1 cellular context compared by ENCODE assay signal in the genomic region with DNA sequence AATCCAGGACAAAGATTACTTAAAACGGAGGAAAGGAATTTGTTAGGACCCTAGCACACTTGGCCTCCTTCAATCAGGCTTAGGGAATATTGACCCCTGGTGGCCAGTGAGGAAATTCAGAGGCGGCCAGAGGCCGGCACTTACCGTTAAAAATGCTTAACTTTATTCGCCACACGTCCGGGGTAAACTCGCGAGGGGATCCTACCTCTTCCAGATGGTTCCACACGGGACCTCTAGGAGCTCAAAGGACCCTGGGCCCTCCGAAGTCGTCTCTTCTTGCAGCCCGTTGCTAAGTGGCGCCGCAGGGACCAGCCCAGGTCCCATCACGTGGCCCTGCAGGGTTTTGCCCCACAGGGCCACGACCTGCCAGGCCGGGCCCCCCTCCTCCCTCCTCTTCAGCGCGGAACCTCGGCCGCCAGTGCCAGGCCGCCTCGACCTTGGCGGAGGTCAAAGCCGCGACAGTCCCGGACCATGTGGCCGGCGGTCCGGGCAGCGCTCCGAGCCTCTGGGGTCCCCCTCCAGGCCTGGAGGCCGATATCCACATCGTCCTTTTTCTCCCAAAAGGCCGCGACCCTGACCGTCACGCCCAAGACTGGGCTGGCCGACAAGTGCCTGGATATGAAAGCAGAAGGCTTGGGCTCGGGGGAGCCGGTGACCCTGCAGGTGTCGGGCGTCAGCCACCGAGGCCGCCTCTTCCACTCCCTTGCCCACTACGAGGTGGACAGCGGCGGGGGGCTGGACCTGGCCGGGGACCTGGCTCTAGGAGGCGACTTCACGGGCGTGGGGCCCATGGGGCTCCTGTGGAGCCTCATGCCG.
A peak's percentile ranks its signal among the peaks of the same experiment; 100 is the strongest.
TF ChIP-seq lines count a peak whose summit lies in the region.

No MANE protein-coding gene starts in this region.

TF ChIP-seq in GM12878, 131 proteins besides CTCF, POLR2A, EP300 and RAD21 (continued from another document and continues in another):
- TF ChIP-seq, protein P1, sequence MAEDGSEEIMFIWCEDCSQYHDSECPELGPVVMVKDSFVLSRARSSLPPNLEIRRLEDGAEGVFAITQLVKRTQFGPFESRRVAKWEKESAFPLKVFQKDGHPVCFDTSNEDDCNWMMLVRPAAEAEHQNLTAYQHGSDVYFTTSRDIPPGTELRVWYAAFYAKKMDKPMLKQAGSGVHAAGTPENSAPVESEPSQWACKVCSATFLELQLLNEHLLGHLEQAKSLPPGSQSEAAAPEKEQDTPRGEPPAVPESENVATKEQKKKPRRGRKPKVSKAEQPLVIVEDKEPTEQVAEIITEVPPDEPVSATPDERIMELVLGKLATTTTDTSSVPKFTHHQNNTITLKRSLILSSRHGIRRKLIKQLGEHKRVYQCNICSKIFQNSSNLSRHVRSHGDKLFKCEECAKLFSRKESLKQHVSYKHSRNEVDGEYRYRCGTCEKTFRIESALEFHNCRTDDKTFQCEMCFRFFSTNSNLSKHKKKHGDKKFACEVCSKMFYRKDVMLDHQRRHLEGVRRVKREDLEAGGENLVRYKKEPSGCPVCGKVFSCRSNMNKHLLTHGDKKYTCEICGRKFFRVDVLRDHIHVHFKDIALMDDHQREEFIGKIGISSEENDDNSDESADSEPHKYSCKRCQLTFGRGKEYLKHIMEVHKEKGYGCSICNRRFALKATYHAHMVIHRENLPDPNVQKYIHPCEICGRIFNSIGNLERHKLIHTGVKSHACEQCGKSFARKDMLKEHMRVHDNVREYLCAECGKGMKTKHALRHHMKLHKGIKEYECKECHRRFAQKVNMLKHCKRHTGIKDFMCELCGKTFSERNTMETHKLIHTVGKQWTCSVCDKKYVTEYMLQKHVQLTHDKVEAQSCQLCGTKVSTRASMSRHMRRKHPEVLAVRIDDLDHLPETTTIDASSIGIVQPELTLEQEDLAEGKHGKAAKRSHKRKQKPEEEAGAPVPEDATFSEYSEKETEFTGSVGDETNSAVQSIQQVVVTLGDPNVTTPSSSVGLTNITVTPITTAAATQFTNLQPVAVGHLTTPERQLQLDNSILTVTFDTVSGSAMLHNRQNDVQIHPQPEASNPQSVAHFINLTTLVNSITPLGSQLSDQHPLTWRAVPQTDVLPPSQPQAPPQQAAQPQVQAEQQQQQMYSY (CRISPR knock-in tag; IDR thresholded peaks at IDR 0.05): no peak
- TF ChIP-seq, protein P2, sequence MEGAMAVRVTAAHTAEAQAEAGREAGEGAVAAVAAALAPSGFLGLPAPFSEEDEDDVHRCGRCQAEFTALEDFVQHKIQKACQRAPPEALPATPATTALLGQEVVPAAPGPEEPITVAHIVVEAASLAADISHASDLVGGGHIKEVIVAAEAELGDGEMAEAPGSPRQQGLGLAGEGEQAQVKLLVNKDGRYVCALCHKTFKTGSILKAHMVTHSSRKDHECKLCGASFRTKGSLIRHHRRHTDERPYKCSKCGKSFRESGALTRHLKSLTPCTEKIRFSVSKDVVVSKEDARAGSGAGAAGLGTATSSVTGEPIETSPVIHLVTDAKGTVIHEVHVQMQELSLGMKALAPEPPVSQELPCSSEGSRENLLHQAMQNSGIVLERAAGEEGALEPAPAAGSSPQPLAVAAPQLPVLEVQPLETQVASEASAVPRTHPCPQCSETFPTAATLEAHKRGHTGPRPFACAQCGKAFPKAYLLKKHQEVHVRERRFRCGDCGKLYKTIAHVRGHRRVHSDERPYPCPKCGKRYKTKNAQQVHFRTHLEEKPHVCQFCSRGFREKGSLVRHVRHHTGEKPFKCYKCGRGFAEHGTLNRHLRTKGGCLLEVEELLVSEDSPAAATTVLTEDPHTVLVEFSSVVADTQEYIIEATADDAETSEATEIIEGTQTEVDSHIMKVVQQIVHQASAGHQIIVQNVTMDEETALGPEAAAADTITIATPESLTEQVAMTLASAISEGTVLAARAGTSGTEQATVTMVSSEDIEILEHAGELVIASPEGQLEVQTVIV (IDR thresholded peaks at IDR 0.05; ENCODE audit: borderline replicate concordance, partially characterized antibody): no peak
- TF ChIP-seq RELA (IDR thresholded peaks at IDR 0.05; ENCODE audit: borderline replicate concordance, partially characterized antibody) (peak; percentile 12), RBBP5 (conservative IDR thresholded peaks at IDR 0.05) (no peak), BACH1 (IDR thresholded peaks at IDR 0.05; ENCODE audit: borderline replicate concordance) (peak; percentile 41; the same call in 1 of the 2 replicates), NR2C2 (IDR thresholded peaks at IDR 0.05; ENCODE audit: borderline replicate concordance, control insufficient read depth, insufficient read length, low read depth) (no peak), NFYA (IDR thresholded peaks at IDR 0.05; ENCODE audit: borderline replicate concordance, low read depth, low read length) (no peak), MYB (IDR thresholded peaks at IDR 0.05; ENCODE audit: borderline replicate concordance, low read depth, low read length) (no peak), MEF2A (IDR thresholded peaks at IDR 0.05; ENCODE audit: insufficient read depth, low read depth, low read length) (no peak), BCL11A (IDR thresholded peaks at IDR 0.05; ENCODE audit: low read depth, low read length) (no peak), STAT1 (conservative IDR thresholded peaks at IDR 0.05) (0 out of 2 replicates have a peak, but pooled peaks have one; percentile 14), NFXL1 (IDR thresholded peaks at IDR 0.05; ENCODE audit: borderline replicate concordance) (no peak), KLF5 (IDR thresholded peaks at IDR 0.05; ENCODE audit: partially characterized antibody) (no peak), HDAC2 (IDR thresholded peaks at IDR 0.05) (no peak), BRCA1 (IDR thresholded peaks at IDR 0.05; ENCODE audit: low read depth, low read length) (no peak), CBFB (IDR thresholded peaks at IDR 0.05; ENCODE audit: low read depth) (no peak), NFIC (IDR thresholded peaks at IDR 0.05; ENCODE audit: low read depth, low read length) (no peak), IKZF1 (conservative IDR thresholded peaks at IDR 0.05) (peak; percentile 39)
- TF ChIP-seq, protein P3, sequence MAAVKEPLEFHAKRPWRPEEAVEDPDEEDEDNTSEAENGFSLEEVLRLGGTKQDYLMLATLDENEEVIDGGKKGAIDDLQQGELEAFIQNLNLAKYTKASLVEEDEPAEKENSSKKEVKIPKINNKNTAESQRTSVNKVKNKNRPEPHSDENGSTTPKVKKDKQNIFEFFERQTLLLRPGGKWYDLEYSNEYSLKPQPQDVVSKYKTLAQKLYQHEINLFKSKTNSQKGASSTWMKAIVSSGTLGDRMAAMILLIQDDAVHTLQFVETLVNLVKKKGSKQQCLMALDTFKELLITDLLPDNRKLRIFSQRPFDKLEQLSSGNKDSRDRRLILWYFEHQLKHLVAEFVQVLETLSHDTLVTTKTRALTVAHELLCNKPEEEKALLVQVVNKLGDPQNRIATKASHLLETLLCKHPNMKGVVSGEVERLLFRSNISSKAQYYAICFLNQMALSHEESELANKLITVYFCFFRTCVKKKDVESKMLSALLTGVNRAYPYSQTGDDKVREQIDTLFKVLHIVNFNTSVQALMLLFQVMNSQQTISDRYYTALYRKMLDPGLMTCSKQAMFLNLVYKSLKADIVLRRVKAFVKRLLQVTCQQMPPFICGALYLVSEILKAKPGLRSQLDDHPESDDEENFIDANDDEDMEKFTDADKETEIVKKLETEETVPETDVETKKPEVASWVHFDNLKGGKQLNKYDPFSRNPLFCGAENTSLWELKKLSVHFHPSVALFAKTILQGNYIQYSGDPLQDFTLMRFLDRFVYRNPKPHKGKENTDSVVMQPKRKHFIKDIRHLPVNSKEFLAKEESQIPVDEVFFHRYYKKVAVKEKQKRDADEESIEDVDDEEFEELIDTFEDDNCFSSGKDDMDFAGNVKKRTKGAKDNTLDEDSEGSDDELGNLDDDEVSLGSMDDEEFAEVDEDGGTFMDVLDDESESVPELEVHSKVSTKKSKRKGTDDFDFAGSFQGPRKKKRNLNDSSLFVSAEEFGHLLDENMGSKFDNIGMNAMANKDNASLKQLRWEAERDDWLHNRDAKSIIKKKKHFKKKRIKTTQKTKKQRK (IDR thresholded peaks at IDR 0.05; ENCODE audit: low read depth, low read length): no peak; the same call in 1 of the 2 replicates
- TF ChIP-seq, protein P4, sequence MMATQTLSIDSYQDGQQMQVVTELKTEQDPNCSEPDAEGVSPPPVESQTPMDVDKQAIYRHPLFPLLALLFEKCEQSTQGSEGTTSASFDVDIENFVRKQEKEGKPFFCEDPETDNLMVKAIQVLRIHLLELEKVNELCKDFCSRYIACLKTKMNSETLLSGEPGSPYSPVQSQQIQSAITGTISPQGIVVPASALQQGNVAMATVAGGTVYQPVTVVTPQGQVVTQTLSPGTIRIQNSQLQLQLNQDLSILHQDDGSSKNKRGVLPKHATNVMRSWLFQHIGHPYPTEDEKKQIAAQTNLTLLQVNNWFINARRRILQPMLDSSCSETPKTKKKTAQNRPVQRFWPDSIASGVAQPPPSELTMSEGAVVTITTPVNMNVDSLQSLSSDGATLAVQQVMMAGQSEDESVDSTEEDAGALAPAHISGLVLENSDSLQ (IDR thresholded peaks at IDR 0.05): peak; percentile 4; the same call in 1 of the 2 replicates
- TF ChIP-seq, protein P5, sequence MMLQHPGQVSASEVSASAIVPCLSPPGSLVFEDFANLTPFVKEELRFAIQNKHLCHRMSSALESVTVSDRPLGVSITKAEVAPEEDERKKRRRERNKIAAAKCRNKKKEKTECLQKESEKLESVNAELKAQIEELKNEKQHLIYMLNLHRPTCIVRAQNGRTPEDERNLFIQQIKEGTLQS (IDR thresholded peaks at IDR 0.05; ENCODE audit: borderline replicate concordance, extremely low read depth, low read depth, low read length): peak; percentile 10; the same call in 1 of the 2 replicates
- TF ChIP-seq, protein P6, sequence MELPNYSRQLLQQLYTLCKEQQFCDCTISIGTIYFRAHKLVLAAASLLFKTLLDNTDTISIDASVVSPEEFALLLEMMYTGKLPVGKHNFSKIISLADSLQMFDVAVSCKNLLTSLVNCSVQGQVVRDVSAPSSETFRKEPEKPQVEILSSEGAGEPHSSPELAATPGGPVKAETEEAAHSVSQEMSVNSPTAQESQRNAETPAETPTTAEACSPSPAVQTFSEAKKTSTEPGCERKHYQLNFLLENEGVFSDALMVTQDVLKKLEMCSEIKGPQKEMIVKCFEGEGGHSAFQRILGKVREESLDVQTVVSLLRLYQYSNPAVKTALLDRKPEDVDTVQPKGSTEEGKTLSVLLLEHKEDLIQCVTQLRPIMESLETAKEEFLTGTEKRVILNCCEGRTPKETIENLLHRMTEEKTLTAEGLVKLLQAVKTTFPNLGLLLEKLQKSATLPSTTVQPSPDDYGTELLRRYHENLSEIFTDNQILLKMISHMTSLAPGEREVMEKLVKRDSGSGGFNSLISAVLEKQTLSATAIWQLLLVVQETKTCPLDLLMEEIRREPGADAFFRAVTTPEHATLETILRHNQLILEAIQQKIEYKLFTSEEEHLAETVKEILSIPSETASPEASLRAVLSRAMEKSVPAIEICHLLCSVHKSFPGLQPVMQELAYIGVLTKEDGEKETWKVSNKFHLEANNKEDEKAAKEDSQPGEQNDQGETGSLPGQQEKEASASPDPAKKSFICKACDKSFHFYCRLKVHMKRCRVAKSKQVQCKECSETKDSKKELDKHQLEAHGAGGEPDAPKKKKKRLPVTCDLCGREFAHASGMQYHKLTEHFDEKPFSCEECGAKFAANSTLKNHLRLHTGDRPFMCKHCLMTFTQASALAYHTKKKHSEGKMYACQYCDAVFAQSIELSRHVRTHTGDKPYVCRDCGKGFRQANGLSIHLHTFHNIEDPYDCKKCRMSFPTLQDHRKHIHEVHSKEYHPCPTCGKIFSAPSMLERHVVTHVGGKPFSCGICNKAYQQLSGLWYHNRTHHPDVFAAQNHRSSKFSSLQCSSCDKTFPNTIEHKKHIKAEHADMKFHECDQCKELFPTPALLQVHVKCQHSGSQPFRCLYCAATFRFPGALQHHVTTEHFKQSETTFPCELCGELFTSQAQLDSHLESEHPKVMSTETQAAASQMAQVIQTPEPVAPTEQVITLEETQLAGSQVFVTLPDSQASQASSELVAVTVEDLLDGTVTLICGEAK (IDR thresholded peaks at IDR 0.05; ENCODE audit: borderline replicate concordance): peak; percentile 47; the same call in 1 of the 2 replicates
- TF ChIP-seq, protein P7, sequence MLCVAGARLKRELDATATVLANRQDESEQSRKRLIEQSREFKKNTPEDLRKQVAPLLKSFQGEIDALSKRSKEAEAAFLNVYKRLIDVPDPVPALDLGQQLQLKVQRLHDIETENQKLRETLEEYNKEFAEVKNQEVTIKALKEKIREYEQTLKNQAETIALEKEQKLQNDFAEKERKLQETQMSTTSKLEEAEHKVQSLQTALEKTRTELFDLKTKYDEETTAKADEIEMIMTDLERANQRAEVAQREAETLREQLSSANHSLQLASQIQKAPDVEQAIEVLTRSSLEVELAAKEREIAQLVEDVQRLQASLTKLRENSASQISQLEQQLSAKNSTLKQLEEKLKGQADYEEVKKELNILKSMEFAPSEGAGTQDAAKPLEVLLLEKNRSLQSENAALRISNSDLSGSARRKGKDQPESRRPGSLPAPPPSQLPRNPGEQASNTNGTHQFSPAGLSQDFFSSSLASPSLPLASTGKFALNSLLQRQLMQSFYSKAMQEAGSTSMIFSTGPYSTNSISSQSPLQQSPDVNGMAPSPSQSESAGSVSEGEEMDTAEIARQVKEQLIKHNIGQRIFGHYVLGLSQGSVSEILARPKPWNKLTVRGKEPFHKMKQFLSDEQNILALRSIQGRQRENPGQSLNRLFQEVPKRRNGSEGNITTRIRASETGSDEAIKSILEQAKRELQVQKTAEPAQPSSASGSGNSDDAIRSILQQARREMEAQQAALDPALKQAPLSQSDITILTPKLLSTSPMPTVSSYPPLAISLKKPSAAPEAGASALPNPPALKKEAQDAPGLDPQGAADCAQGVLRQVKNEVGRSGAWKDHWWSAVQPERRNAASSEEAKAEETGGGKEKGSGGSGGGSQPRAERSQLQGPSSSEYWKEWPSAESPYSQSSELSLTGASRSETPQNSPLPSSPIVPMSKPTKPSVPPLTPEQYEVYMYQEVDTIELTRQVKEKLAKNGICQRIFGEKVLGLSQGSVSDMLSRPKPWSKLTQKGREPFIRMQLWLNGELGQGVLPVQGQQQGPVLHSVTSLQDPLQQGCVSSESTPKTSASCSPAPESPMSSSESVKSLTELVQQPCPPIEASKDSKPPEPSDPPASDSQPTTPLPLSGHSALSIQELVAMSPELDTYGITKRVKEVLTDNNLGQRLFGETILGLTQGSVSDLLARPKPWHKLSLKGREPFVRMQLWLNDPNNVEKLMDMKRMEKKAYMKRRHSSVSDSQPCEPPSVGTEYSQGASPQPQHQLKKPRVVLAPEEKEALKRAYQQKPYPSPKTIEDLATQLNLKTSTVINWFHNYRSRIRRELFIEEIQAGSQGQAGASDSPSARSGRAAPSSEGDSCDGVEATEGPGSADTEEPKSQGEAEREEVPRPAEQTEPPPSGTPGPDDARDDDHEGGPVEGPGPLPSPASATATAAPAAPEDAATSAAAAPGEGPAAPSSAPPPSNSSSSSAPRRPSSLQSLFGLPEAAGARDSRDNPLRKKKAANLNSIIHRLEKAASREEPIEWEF (IDR thresholded peaks at IDR 0.05; ENCODE audit: insufficient replicate concordance, low read depth, low read length): no peak
- TF ChIP-seq, protein P8, sequence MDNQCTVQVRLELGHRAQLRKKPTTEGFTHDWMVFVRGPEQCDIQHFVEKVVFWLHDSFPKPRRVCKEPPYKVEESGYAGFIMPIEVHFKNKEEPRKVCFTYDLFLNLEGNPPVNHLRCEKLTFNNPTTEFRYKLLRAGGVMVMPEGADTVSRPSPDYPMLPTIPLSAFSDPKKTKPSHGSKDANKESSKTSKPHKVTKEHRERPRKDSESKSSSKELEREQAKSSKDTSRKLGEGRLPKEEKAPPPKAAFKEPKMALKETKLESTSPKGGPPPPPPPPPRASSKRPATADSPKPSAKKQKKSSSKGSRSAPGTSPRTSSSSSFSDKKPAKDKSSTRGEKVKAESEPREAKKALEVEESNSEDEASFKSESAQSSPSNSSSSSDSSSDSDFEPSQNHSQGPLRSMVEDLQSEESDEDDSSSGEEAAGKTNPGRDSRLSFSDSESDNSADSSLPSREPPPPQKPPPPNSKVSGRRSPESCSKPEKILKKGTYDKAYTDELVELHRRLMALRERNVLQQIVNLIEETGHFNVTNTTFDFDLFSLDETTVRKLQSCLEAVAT (IDR thresholded peaks at IDR 0.05): no peak
